In the genomic region with DNA sequence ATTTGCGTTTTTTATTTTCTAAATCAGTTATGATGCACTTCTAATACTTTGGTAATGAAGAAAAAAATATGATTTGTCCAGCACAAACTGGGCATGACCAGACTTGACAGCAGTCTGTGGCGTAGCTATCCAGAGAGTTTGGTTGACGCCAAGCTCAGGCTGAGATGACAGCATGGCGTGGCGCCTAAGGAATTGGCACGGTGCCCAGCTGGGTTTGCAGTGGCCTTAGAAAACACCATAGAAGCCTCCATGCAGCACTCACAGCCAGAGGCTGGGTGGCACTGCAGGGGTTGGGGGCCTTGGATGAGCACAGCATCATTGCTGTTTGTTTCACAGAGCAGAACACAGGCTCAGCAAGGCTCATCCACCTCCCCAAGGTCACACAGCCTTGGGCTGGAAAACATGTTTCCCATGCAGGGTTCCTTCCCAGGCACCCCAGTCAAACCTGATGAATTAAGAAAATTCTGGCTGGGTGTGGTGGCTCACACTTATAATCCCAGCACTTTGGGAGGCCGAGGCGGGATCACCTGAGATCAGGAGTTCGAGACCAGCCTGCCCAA, we compare ENCODE assay signal across 12 cellular contexts.
DNase-seq lines count a peak whose midpoint lies in the region; ATAC-seq and TF ChIP-seq lines count a peak whose summit lies in the region.
"Had no signal": no experiment of that assay in that cellular context is flagged by ENCODE, and none has a peak within 500 bp of the region (broad histone marks: within the 10 kb centered on the region; RNA-seq: fewer than 3 reads in every experiment).

No MANE protein-coding gene starts in this region.

- H3K36me3 Mint-ChIP-seq in activated naive CD4-positive, alpha-beta T cell treated with anti-CD3 and anti-CD28 coated beads, Interleukin-2, amount 10 ng/mL, durations not matched to agents 7 days and 5 days: no peaks in the 10 kb centered on the region

- H3K4me1 Mint-ChIP-seq in activated naive CD4-positive, alpha-beta T cell treated with anti-CD3 and anti-CD28 coated beads, Interleukin-2, amount 10 ng/mL, durations not matched to agents 7 days and 5 days: no peaks in the 10 kb centered on the region
- H3K4me1 Mint-ChIP-seq: activated CD4-positive, alpha-beta T cell treated with anti-CD3 and anti-CD28 coated beads, Interleukin-2, amount 10 ng/mL, durations not matched to agents 7 days and 5 days; neural crest cell had no signal

- no peak overlapping the region for H3K4me3 ChIP-seq in spleen

- CTCF ChIA-PET in activated naive CD4-positive, alpha-beta T cell treated with anti-CD3 and anti-CD28 coated beads, Interleukin-2, amount 10 ng/mL, durations not matched to agents 7 days and 5 days (lab: Charles Lee): no interaction called here

- TF ChIP-seq CTCF in spleen (IDR thresholded peaks at IDR 0.05 in 8 of 11, conservative IDR thresholded peaks at IDR 0.05 in 3 of 11): no peak

- TF ChIP-seq POLR2A in spleen (IDR thresholded peaks at IDR 0.05): no peak

- no peak overlapping the region for H3K4me3 Mint-ChIP-seq in activated naive CD4-positive, alpha-beta T cell treated with anti-CD3 and anti-CD28 coated beads, Interleukin-2, amount 10 ng/mL, durations not matched to agents 7 days and 5 days
- H3K4me3 Mint-ChIP-seq: activated CD4-positive, alpha-beta T cell treated with anti-CD3 and anti-CD28 coated beads, Interleukin-2, amount 10 ng/mL, durations not matched to agents 7 days and 5 days; activated naive CD4-positive, alpha-beta T cell treated with anti-CD3 and anti-CD28 coated beads for 36 hours; neural crest cell had no signal

- no peaks in the 10 kb centered on the region for H3K27me3 ChIP-seq in spleen (replicated peaks in 1 of 7)

- DNase-seq in NAMALWA (ENCODE audit: low spot score): peak; percentile 36
- DNase-seq in NCI-H345 treated with DMSO at 0.1 percent for 48 hours (lab: John Stamatoyannopoulos, UW; ENCODE audit: unreplicated experiment): peak; percentile 95
- peak; percentile 49 for DNase-seq in cerebellum (ENCODE audit: low spot score)
- DNase-seq in putamen (ENCODE audit: low spot score): peak; percentile 27
- no peak for DNase-seq in spleen
- DNase-seq in activated naive CD4-positive, alpha-beta T cell treated with anti-CD3 and anti-CD28 coated beads, Interleukin-2, amount 10 ng/mL, durations not matched to agents 7 days and 5 days: no peak
- DNase-seq in OCI-M2 (lab: John Stamatoyannopoulos, UW; ENCODE audit: unreplicated experiment): no peak
- DNase-seq: activated CD4-positive, alpha-beta T cell treated with anti-CD3 and anti-CD28 coated beads, Interleukin-2, amount 10 ng/mL, durations not matched to agents 7 days and 5 days; activated naive CD4-positive, alpha-beta T cell treated with anti-CD3 and anti-CD28 coated beads for 36 hours; GOT3 had no signal

- 77 to 89% (median 87%) methylated on average over 9 of the region's 9 CpGs for WGBS in spleen, 5 donors

- no peak overlapping the region for H3K27ac ChIP-seq in spleen

- H3K27me3 Mint-ChIP-seq in activated naive CD4-positive, alpha-beta T cell treated with anti-CD3 and anti-CD28 coated beads, Interleukin-2, amount 10 ng/mL, durations not matched to agents 7 days and 5 days: no peaks in the 10 kb centered on the region
- H3K27me3 Mint-ChIP-seq: activated CD4-positive, alpha-beta T cell treated with anti-CD3 and anti-CD28 coated beads, Interleukin-2, amount 10 ng/mL, durations not matched to agents 7 days and 5 days had no signal

- peaks cover 0 to 15% (median 0%) of the 10 kb centered on the region in 6 donors for H3K36me3 ChIP-seq in spleen

- H3K9me3 ChIP-seq in spleen: peaks cover 0 to 14% (median 11%) of the 10 kb centered on the region in 8 donors

- H3K4me1 ChIP-seq in spleen: no peaks in the 10 kb centered on the region

- intact Hi-C loops in spleen (cut with DNase I; ENCODE audit: low total_unique reads): no loop called here

- no peak for ATAC-seq in HG03025 (IDR thresholded peaks at IDR 0.05; ENCODE audit: low FRiP score, unreplicated experiment)

- H3K27ac Mint-ChIP-seq in activated naive CD4-positive, alpha-beta T cell treated with anti-CD3 and anti-CD28 coated beads, Interleukin-2, amount 10 ng/mL, durations not matched to agents 7 days and 5 days: no peak overlapping the region
- H3K27ac Mint-ChIP-seq: activated CD4-positive, alpha-beta T cell treated with anti-CD3 and anti-CD28 coated beads, Interleukin-2, amount 10 ng/mL, durations not matched to agents 7 days and 5 days; activated naive CD4-positive, alpha-beta T cell treated with anti-CD3 and anti-CD28 coated beads for 36 hours had no signal

- H3K9me3 Mint-ChIP-seq in activated naive CD4-positive, alpha-beta T cell treated with anti-CD3 and anti-CD28 coated beads, Interleukin-2, amount 10 ng/mL, durations not matched to agents 7 days and 5 days: peaks cover 3% of the 10 kb centered on the region
- H3K9me3 Mint-ChIP-seq: neural crest cell had no signal

Comparison
In these comparisons a context has a peak if more than half of its experiments do, and no peak if none do; other contexts are left out.
1. DNase-seq: peak in NAMALWA (single experiment), NCI-H345 treated with DMSO at 0.1 percent for 48 hours (single experiment), cerebellum (single experiment) and putamen (single experiment); none in spleen (single experiment), activated naive CD4-positive, alpha-beta T cell treated with anti-CD3 and anti-CD28 coated beads, Interleukin-2, amount 10 ng/mL, durations not matched to agents 7 days and 5 days (single experiment) and OCI-M2 (single experiment).